In the genomic region with DNA sequence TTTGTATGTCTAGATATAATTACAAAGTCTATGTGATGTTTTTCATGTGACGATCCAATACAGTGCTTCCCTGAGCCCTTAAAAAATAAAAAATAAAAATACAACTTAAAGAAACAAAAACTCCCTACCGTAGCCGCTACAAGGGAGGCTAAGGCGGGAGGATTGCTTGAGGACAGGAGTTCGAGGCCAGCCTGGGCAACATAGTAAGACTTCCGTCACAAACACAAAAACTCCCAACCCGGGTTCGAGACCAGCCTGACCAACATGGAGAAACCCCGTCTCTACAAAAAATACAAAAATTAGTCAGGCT, we compare ENCODE assay signal across 1 cellular context.
TF ChIP-seq lines count a peak whose summit lies in the region.

No MANE protein-coding gene starts in this region.

TF ChIP-seq in GM12878, 131 proteins besides CTCF, POLR2A, EP300 and RAD21:
- TF ChIP-seq, protein P1, sequence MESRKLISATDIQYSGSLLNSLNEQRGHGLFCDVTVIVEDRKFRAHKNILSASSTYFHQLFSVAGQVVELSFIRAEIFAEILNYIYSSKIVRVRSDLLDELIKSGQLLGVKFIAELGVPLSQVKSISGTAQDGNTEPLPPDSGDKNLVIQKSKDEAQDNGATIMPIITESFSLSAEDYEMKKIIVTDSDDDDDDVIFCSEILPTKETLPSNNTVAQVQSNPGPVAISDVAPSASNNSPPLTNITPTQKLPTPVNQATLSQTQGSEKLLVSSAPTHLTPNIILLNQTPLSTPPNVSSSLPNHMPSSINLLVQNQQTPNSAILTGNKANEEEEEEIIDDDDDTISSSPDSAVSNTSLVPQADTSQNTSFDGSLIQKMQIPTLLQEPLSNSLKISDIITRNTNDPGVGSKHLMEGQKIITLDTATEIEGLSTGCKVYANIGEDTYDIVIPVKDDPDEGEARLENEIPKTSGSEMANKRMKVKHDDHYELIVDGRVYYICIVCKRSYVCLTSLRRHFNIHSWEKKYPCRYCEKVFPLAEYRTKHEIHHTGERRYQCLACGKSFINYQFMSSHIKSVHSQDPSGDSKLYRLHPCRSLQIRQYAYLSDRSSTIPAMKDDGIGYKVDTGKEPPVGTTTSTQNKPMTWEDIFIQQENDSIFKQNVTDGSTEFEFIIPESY (IDR thresholded peaks at IDR 0.05): peak; percentile 88
- TF ChIP-seq MLLT1 (IDR thresholded peaks at IDR 0.05) (0 out of 2 replicates have a peak, but pooled peaks have one; percentile 59), NRF1 (conservative IDR thresholded peaks at IDR 0.05; ENCODE audit: low read depth, low read length) (no peak), EZH2 (IDR thresholded peaks at IDR 0.05; ENCODE audit: borderline replicate concordance, control insufficient read depth, low read depth, low read length) (no peak)
